In genomic region chr5:68255305-68256130, GRCh38 we compare ENCODE assay signal across 8 cellular contexts. TPM values are rescaled to one million over a fixed set of nuclear protein-coding genes. Genes with fewer than 3 reads are reported as not detected.
A peak's percentile ranks its signal among the peaks of the same experiment; 100 is the strongest.
DNase-seq lines count a peak whose midpoint lies in the region; ATAC-seq and TF ChIP-seq lines count a peak whose summit lies in the region.
"Had no signal": no experiment of that assay in that cellular context is flagged by ENCODE, and none has a peak within 500 bp of the region (broad histone marks: within the 10 kb centered on the region; RNA-seq: fewer than 3 reads in every experiment).

No MANE protein-coding gene starts in this region.

- peaks cover 88 to 98% (median 97%) of the 10 kb centered on the region in 3 donors for H3K4me1 Mint-ChIP-seq in CD8-positive, alpha-beta memory T cell
- peaks cover 83% of the 10 kb centered on the region for H3K4me1 Mint-ChIP-seq in central memory CD8-positive, alpha-beta T cell

- TF ChIP-seq CTCF in gastrocnemius medialis (IDR thresholded peaks at IDR 0.05 in 4 of 5, conservative IDR thresholded peaks at IDR 0.05 in 1 of 5) = no peak

- H3K36me3 Mint-ChIP-seq in CD8-positive, alpha-beta memory T cell = peaks cover 0 to 13% (median 0%) of the 10 kb centered on the region in 3 donors
- peaks cover 1% of the 10 kb centered on the region for H3K36me3 Mint-ChIP-seq in central memory CD8-positive, alpha-beta T cell (ENCODE audit: insufficient read depth)

- intact Hi-C loops in gastrocnemius medialis (cut with DNase I; ENCODE audit: low total_unique reads) = loop anchor here (10.0 kb wide), 3 partner anchors 281 to 561 kb away; no protein-coding TSS in a partner anchor

- H3K9me3 ChIP-seq in CD8-positive, alpha-beta memory T cell (ENCODE audit: low read length) = no peaks in the 10 kb centered on the region
- H3K9me3 ChIP-seq in gastrocnemius medialis = no peaks in the 10 kb centered on the region
- H3K9me3 ChIP-seq: right lobe of liver had no signal

- H3K4me3 Mint-ChIP-seq in CD8-positive, alpha-beta memory T cell = peak overlapping the region; percentile 65 to 84 (median 75)
- H3K4me3 Mint-ChIP-seq in central memory CD8-positive, alpha-beta T cell = peak overlapping the region; percentile 68

- peaks cover 95% of the 10 kb centered on the region for H3K4me1 ChIP-seq in CD8-positive, alpha-beta memory T cell (ENCODE audit: insufficient read depth, low read length)
- peaks cover 86 to 90% of the 10 kb centered on the region in 2 donors for H3K4me1 ChIP-seq in gastrocnemius medialis

- no peaks in the 10 kb centered on the region for H3K27me3 Mint-ChIP-seq in CD8-positive, alpha-beta memory T cell
- no peaks in the 10 kb centered on the region for H3K27me3 Mint-ChIP-seq in central memory CD8-positive, alpha-beta T cell

- H3K4me3 ChIP-seq in CD8-positive, alpha-beta memory T cell (ENCODE audit: low read length) = peak overlapping the region; percentile 2
- H3K4me3 ChIP-seq in gastrocnemius medialis = no peak overlapping the region
- H3K4me3 ChIP-seq: right lobe of liver had no signal

- peak overlapping the region; percentile 64 to 94 (median 82) for H3K27ac Mint-ChIP-seq in CD8-positive, alpha-beta memory T cell
- peak overlapping the region; percentile 76 for H3K27ac Mint-ChIP-seq in central memory CD8-positive, alpha-beta T cell (ENCODE audit: low read depth)

- TF ChIP-seq POLR2A in gastrocnemius medialis (IDR thresholded peaks at IDR 0.05) = no peak

- peak in 3 of 5 donors; percentile 52 to 69 (median 54) for DNase-seq in CD8-positive, alpha-beta memory T cell
- DNase-seq in NCI-H69 (lab: John Stamatoyannopoulos, UW) (peak; percentile 29), gastrocnemius medialis (no peak), NCI-H1436 treated with DMSO at 0.1 percent for 48 hours (lab: John Stamatoyannopoulos, UW) (no peak), hepatic stellate cell (ENCODE audit: low spot score) (no peak)
- DNase-seq in central memory CD8-positive, alpha-beta T cell (ENCODE audit: low spot score in 2 of 2) = peak in 1 of 2 donors; percentile 26
- DNase-seq: right lobe of liver had no signal

- in situ Hi-C loops in gastrocnemius medialis (cut with MboI; ENCODE audit: low sequenced_read_pairs in 4 of 4) = loop anchor here (10.0 to 25.0 kb wide), 4 partner anchors 568 to 1018 kb away; no protein-coding TSS in a partner anchor

- CTCF ChIA-PET in CD8-positive, alpha-beta memory T cell (lab: Charles Lee) = interaction anchor here (0.9 to 2.3 kb wide), 9 partner anchors 9 to 1012 kb away, joined by 3 to 8 read pairs (median 5); partner anchors contain the start of gene PIK3R1

- peak; percentile 78 for ATAC-seq in central memory CD8-positive, alpha-beta T cell (replicated peaks; ENCODE audit: extremely low read depth, poor library complexity, severe bottlenecking)
- ATAC-seq in gastrocnemius medialis = no peak
- ATAC-seq in GM21717 (IDR thresholded peaks at IDR 0.05; ENCODE audit: unreplicated experiment) = no peak
- ATAC-seq: right lobe of liver had no signal

- no peaks in the 10 kb centered on the region for H3K9me3 Mint-ChIP-seq in CD8-positive, alpha-beta memory T cell
- H3K9me3 Mint-ChIP-seq in central memory CD8-positive, alpha-beta T cell = no peaks in the 10 kb centered on the region

- no peaks in the 10 kb centered on the region for H3K36me3 ChIP-seq in CD8-positive, alpha-beta memory T cell (ENCODE audit: insufficient read depth, low read length)
- no peaks in the 10 kb centered on the region for H3K36me3 ChIP-seq in gastrocnemius medialis
- H3K36me3 ChIP-seq: right lobe of liver had no signal

- H3K27ac ChIP-seq in CD8-positive, alpha-beta memory T cell (ENCODE audit: low read depth, low read length) = no peak overlapping the region
- H3K27ac ChIP-seq in gastrocnemius medialis = peak overlapping the region; percentile 65 to 75 (median 70)
- H3K27ac ChIP-seq: right lobe of liver had no signal

- POLR2A ChIA-PET in CD8-positive, alpha-beta memory T cell (lab: Charles Lee) = interaction anchor here (0.7 to 1.6 kb wide), 6 partner anchors 9 to 750 kb away, joined by 3 to 12 read pairs (median 3); partner anchors contain the start of gene PIK3R1

- H3K27me3 ChIP-seq in CD8-positive, alpha-beta memory T cell (ENCODE audit: insufficient read depth, low read length, poor library complexity, severe bottlenecking) = no peaks in the 10 kb centered on the region
- no peaks in the 10 kb centered on the region for H3K27me3 ChIP-seq in gastrocnemius medialis
- H3K27me3 ChIP-seq: right lobe of liver had no signal

RNA-seq across cellular contexts. Expression of gene PIK3R1, which starts 40.0 kb away (rescaled TPM):
- 10 to 100 TPM; 46.9 to 47.9 TPM for total RNA-seq in CD8-positive, alpha-beta memory T cell
- 75.9 TPM for polyA plus RNA-seq in CD8-positive, alpha-beta memory T cell
- total RNA-seq in gastrocnemius medialis = 100 to 1,000 TPM in 2 of 4 donors, 10 to 100 TPM in 2; 87.2 to 129 (median 100) TPM

Comparison
In these comparisons a context has a peak if more than half of its experiments do, and no peak if none do; other contexts are left out.
1. DNase-seq: peak in CD8-positive, alpha-beta memory T cell (3 of 5) and NCI-H69 (single experiment); none in gastrocnemius medialis (0 of 2), NCI-H1436 treated with DMSO at 0.1 percent for 48 hours (single experiment) and hepatic stellate cell (single experiment).